In the genomic region with DNA sequence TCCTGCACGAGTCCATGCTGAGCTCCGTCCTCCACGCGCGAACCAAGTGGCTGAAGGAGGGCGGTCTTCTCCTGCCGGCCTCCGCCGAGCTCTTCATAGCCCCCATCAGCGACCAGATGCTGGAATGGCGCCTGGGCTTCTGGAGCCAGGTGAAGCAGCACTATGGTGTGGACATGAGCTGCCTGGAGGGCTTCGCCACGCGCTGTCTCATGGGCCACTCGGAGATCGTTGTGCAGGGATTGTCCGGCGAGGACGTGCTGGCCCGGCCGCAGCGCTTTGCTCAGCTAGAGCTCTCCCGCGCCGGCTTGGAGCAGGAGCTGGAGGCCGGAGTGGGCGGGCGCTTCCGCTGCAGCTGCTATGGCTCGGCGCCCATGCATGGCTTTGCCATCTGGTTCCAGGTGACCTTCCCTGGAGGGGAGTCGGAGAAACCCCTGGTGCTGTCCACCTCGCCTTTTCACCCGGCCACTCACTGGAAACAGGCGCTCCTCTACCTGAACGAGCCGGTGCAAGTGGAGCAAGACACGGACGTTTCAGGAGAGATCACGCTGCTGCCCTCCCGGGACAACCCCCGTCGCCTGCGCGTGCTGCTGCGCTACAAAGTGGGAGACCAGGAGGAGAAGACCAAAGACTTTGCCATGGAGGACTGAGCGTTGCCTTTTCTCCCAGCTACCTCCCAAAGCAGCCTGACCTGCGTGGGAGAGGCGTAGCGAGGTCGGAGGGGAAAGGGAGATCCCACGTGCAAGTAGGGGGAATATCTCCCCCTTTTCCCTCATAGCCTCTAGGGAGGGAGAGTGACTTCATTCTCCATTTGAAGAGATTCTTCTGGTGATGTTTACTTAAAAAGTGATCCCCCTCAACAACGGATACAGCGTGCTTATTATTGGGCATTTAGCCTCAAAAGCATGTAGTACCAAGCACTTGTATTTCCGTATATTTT, we compare ENCODE assay signal across 8 cellular contexts. TPM values are rescaled to one million over a fixed set of nuclear protein-coding genes. Genes with fewer than 3 reads are reported as not detected.
A peak's percentile ranks its signal among the peaks of the same experiment; 100 is the strongest.
DNase-seq lines count a peak whose midpoint lies in the region; ATAC-seq and TF ChIP-seq lines count a peak whose summit lies in the region.

No MANE protein-coding gene starts in this region.

- H3K4me3 ChIP-seq in RWPE2 (ENCODE audit: severe bottlenecking) = peak overlapping the region; percentile 79
- H3K4me3 ChIP-seq in adipocyte (ENCODE audit: low read length) = peak overlapping the region; percentile 100
- H3K4me3 ChIP-seq in heart left ventricle = peak overlapping the region; percentile 65 to 96 (median 76)
- peak overlapping the region; percentile 66 to 78 for H3K4me3 ChIP-seq in aorta (ENCODE audit: low read length in 2 of 2)

- H3K9me3 ChIP-seq in RWPE2 (ENCODE audit: severe bottlenecking) (no peaks in the 10 kb centered on the region), adipocyte (ENCODE audit: control insufficient read depth, low read length) (no peaks in the 10 kb centered on the region), heart left ventricle (no peaks in the 10 kb centered on the region), aorta (ENCODE audit: control insufficient read depth, low read length) (no peaks in the 10 kb centered on the region)

- 4 to 15% (median 5%) methylated on average over 15 to 55 of the region's 55 CpGs for WGBS in heart left ventricle, 4 donors
- 8% methylated on average over 54 to 55 of the region's 55 CpGs for WGBS in aorta, 2 donors

- peak; percentile 58 for DNase-seq in DMS53 treated with DMSO at 0.1 percent for 48 hours (lab: John Stamatoyannopoulos, UW; ENCODE audit: unreplicated experiment)
- DNase-seq in HT-29 (ENCODE audit: low spot score) = peak; percentile 59
- DNase-seq in RWPE2 (ENCODE audit: low spot score) = peak; percentile 62
- peak; percentile 81 for DNase-seq in adipocyte (ENCODE audit: low read depth)
- DNase-seq in heart left ventricle = peak; percentile 66 to 79 (median 71)
- DNase-seq in pons (ENCODE audit: low spot score) = peak; percentile 41
- DNase-seq in aorta = peak; percentile 75 to 87

- H3K36me3 ChIP-seq in RWPE2 (ENCODE audit: low read depth) (peaks cover 4% of the 10 kb centered on the region), adipocyte (ENCODE audit: control insufficient read depth, insufficient read depth, low read length, severe bottlenecking) (peaks cover 4% of the 10 kb centered on the region), heart left ventricle (peaks cover 0 to 13% (median 4%) of the 10 kb centered on the region in 9 donors), aorta (ENCODE audit: control insufficient read depth in 1 of 2, insufficient read depth in 2 of 2, low read length in 1 of 2) (peaks cover 2 to 3% of the 10 kb centered on the region in 2 donors)

- H3K4me1 ChIP-seq in RWPE2 (ENCODE audit: insufficient read depth, poor library complexity, severe bottlenecking) (peaks cover 15% of the 10 kb centered on the region), adipocyte (ENCODE audit: control insufficient read depth, insufficient read depth, low read length) (peaks cover 6% of the 10 kb centered on the region), heart left ventricle (peaks cover 0 to 21% (median 8%) of the 10 kb centered on the region in 12 donors), aorta (ENCODE audit: control insufficient read depth in 1 of 2, insufficient read depth in 2 of 2, low read length in 2 of 2) (no peaks in the 10 kb centered on the region)

- no peak for TF ChIP-seq POLR2A in heart left ventricle (IDR thresholded peaks at IDR 0.05)

- TF ChIP-seq CTCF in RWPE2 (IDR thresholded peaks at IDR 0.05; ENCODE audit: poor library complexity, severe bottlenecking) (no peak), heart left ventricle (IDR thresholded peaks at IDR 0.05) (no peak)

- ATAC-seq in GM21423 (IDR thresholded peaks at IDR 0.05; ENCODE audit: unreplicated experiment) (peak; percentile 62), RWPE2 (ENCODE audit: low read depth) (peak; percentile 71), heart left ventricle (peak; percentile 70 to 93 (median 88)), aorta (ENCODE audit: low FRiP score) (peak; percentile 86)

- peak overlapping the region; percentile 28 for H3K27ac ChIP-seq in RWPE2 (ENCODE audit: poor library complexity, severe bottlenecking)
- peak overlapping the region; percentile 34 to 91 (median 84) for H3K27ac ChIP-seq in heart left ventricle
- peak overlapping the region in 1 of 2 donors; percentile 65 for H3K27ac ChIP-seq in aorta (ENCODE audit: low read depth in 1 of 2, low read length in 2 of 2)

- intact Hi-C loops in heart left ventricle (cut with DNase I) = no loop called here
- intact Hi-C loops in aorta (cut with DNase I) = no loop called here

- H3K9ac ChIP-seq in adipocyte (ENCODE audit: low read length) = peak overlapping the region; percentile 96

- no peaks in the 10 kb centered on the region for H3K27me3 ChIP-seq in RWPE2 (ENCODE audit: insufficient read depth, poor library complexity, severe bottlenecking)
- no peaks in the 10 kb centered on the region for H3K27me3 ChIP-seq in adipocyte (replicated peaks; ENCODE audit: control insufficient read depth, insufficient read depth, low read length)
- H3K27me3 ChIP-seq in heart left ventricle = no peaks in the 10 kb centered on the region
- no peaks in the 10 kb centered on the region for H3K27me3 ChIP-seq in aorta (ENCODE audit: control insufficient read depth in 1 of 2, insufficient read depth in 2 of 2, low read length in 1 of 2)

RNA-seq across cellular contexts. Expression of a gene that starts 1.0 kb away (rescaled TPM):
- total RNA-seq in HT-29 (2014; rRNA removed; shearing (Covaris generic)) = 23.8 and 24.5 TPM in 2 replicates
- total RNA-seq in heart left ventricle (1 to 10 TPM; 2.8 to 9.0 (median 4.2) TPM), aorta (1 to 10 TPM; 6.4 to 7.7 TPM)
- polyA plus RNA-seq in heart left ventricle (1 to 10 TPM; 3.8 to 8.3 TPM), aorta (1 to 10 TPM; 5.1 to 7.3 TPM)
